In the genomic region with DNA sequence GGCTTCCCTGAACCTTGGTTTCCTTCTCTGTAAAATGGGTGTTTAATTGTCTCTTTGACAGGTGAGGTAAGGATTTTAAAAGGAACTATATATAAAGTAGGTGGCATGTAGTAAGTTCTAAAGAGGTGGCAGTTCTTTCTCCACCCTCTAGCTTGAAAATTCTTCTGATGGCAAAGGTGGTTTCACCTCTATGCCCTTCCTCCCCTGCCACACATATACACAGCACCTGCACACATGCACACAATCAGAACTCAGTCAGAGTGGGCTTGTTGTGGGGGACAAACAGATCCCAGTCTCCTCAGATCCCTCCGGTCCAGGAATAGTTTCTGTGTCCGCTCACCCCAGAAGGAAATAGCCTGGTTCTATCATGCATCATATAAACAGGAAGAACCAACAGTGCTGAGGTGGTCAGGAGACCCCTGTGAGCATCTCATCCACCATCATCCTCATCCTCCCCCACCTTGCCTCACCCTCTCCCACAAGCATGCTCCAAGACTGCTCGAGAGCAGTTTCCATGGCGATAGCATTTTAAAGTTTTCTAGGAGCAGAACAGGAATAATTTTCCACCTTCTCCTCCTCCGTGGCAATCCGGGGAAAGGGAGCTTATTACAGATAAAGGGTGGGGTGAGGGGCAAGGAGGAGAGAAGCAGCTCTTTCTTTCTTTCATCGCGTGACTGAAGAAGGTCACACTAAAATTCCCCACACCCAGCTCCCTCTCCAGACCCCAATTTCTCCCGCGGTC, we compare ENCODE assay signal across 22 cellular contexts.
"Had no signal": no experiment of that assay in that cellular context is flagged by ENCODE, and none has a peak within 500 bp of the region (broad histone marks: within the 10 kb centered on the region; RNA-seq: fewer than 3 reads in every experiment).

No MANE protein-coding gene starts in this region.

- ATAC-seq: gastrocnemius medialis; left cardiac atrium; lower lobe of right lung; natural killer cell; psoas muscle; sciatic nerve; stimulated activated naive B cell treated with anti-CD40 and anti-IgM and Interleukin-4, amounts not matched to agents 10 μg/mL and 1 μg/mL and 100 μg/mL, for 72 hours; stimulated activated naive CD8-positive, alpha-beta T cell treated with anti-CD3 and anti-CD28 coated beads, Interleukin-15, amount 100 ng/mL, for 72 hours had no signal

- DNase-seq: cortex of kidney; effector memory CD4-positive, alpha-beta T cell; gastrocnemius medialis; glutamatergic neuron; kidney; left cardiac atrium; left ventricle myocardium inferior; lower lobe of right lung; natural killer cell; psoas muscle; spleen; stimulated activated CD4-positive, alpha-beta T cell treated with anti-CD3 and anti-CD28 coated beads, Interleukin-2, amount 100 ng/mL, for 24 hours; stimulated activated CD4-positive, alpha-beta T cell treated with anti-CD3 and anti-CD28 coated beads, Interleukin-4, amount 100 ng/mL, for 4 hours; stimulated activated naive B cell treated with anti-CD40 and anti-IgM and Interleukin-4, amounts not matched to agents 10 μg/mL and 1 μg/mL and 100 μg/mL, for 72 hours; stimulated activated naive CD8-positive, alpha-beta T cell treated with anti-CD3 and anti-CD28 coated beads, Interleukin-15, amount 100 ng/mL, for 72 hours; trophoblast cell had no signal

- H3K4me1 ChIP-seq: lower lobe of right lung, psoas muscle, spleen had no signal

- H3K27ac ChIP-seq: epithelial cell of prostate, esophagus muscularis mucosa, gastrocnemius medialis, hepatocyte, left ventricle myocardium inferior, lower lobe of right lung, psoas muscle, spleen had no signal

- H3K9me3 Mint-ChIP-seq: memory B cell; mesothelial cell of epicardium; natural killer cell; stimulated activated naive B cell treated with anti-CD40 and anti-IgM and Interleukin-4, amounts not matched to agents 10 μg/mL and 1 μg/mL and 100 μg/mL, for 72 hours had no signal

- H3K9me3 ChIP-seq: esophagus muscularis mucosa, gastrocnemius medialis, left ventricle myocardium inferior, lower lobe of right lung, psoas muscle, spleen had no signal

- H3K27me3 ChIP-seq: hepatocyte had no signal

- H3K4me1 Mint-ChIP-seq: memory B cell; mesothelial cell of epicardium; natural killer cell; stimulated activated naive B cell treated with anti-CD40 and anti-IgM and Interleukin-4, amounts not matched to agents 10 μg/mL and 1 μg/mL and 100 μg/mL, for 72 hours; stimulated activated naive CD8-positive, alpha-beta T cell treated with anti-CD3 and anti-CD28 coated beads, Interleukin-15, amount 100 ng/mL, for 72 hours had no signal

- H3K4me3 ChIP-seq: esophagus muscularis mucosa, gastrocnemius medialis, hepatocyte, left ventricle myocardium inferior, lower lobe of right lung, psoas muscle, spleen had no signal

- H3K4me2 ChIP-seq: hepatocyte had no signal

- H3K4me3 Mint-ChIP-seq: memory B cell; mesothelial cell of epicardium; natural killer cell; stimulated activated naive B cell treated with anti-CD40 and anti-IgM and Interleukin-4, amounts not matched to agents 10 μg/mL and 1 μg/mL and 100 μg/mL, for 72 hours; stimulated activated naive CD8-positive, alpha-beta T cell treated with anti-CD3 and anti-CD28 coated beads, Interleukin-15, amount 100 ng/mL, for 72 hours had no signal

- H2AFZ ChIP-seq: hepatocyte had no signal

- H3K36me3 Mint-ChIP-seq: memory B cell; mesothelial cell of epicardium; natural killer cell; stimulated activated naive B cell treated with anti-CD40 and anti-IgM and Interleukin-4, amounts not matched to agents 10 μg/mL and 1 μg/mL and 100 μg/mL, for 72 hours had no signal

- H3K27ac Mint-ChIP-seq: memory B cell; mesothelial cell of epicardium; natural killer cell; stimulated activated naive B cell treated with anti-CD40 and anti-IgM and Interleukin-4, amounts not matched to agents 10 μg/mL and 1 μg/mL and 100 μg/mL, for 72 hours; stimulated activated naive CD8-positive, alpha-beta T cell treated with anti-CD3 and anti-CD28 coated beads, Interleukin-15, amount 100 ng/mL, for 72 hours had no signal

- H3K79me2 ChIP-seq: hepatocyte had no signal

- H3K36me3 ChIP-seq: esophagus muscularis mucosa, gastrocnemius medialis, left ventricle myocardium inferior, lower lobe of right lung, spleen had no signal
